ENCODE assay signal across 25 cellular contexts in the genomic region with DNA sequence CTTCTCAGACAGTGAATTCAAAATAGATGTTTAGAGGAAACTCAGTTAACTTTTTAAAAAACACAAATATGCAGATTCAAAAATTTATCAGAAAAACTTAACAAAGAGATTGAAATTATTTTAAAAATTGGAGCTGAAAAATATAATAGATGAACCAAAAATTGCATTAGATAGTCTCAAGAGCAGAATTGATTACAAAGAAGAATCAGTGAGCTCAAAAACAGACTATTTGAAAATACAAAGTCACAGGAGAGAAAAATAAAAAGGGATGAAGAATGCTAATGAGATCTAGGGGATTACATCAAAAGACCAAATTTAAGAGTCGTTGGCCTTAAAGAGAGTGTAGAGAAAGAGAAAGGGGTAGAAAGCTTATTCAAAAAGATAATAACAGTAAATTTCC.
"Had no signal": no experiment of that assay in that cellular context is flagged by ENCODE, and none has a peak within 500 bp of the region (broad histone marks: within the 10 kb centered on the region; RNA-seq: fewer than 3 reads in every experiment).

No MANE protein-coding gene starts in this region.

- H3K4me2 ChIP-seq: hepatocyte had no signal

- FAIRE-seq: small intestine had no signal

- H3K27me3 ChIP-seq: hepatocyte, ovary, right atrium auricular region, spleen, tibial nerve, uterus had no signal

- H3K4me1 ChIP-seq: left ventricle myocardium inferior, right atrium auricular region, spleen, tibial nerve, uterus had no signal

- ATAC-seq: naive thymus-derived CD4-positive, alpha-beta T cell; natural killer cell treated with Interleukin-12 subunit alpha and Interleukin-12 subunit beta and Interleukin-15 and Interleukin-18, amount 100 ng/mL, for 72 hours; sciatic nerve; stimulated activated memory B cell treated with anti-CD40 and anti-IgM and Interleukin-4, amounts not matched to agents 10 μg/mL and 1 μg/mL and 100 μg/mL, for 72 hours; stimulated activated naive CD8-positive, alpha-beta T cell treated with anti-CD3 and anti-CD28 coated beads, Interleukin-15, amount 100 ng/mL, for 72 hours had no signal

- H3K79me2 ChIP-seq: hepatocyte had no signal

- H3K27ac Mint-ChIP-seq: mesothelial cell of epicardium; naive thymus-derived CD4-positive, alpha-beta T cell; natural killer cell treated with Interleukin-12 subunit alpha and Interleukin-12 subunit beta and Interleukin-15 and Interleukin-18, amount 100 ng/mL, for 72 hours; progenitor cell of endocrine pancreas; stimulated activated memory B cell treated with anti-CD40 and anti-IgM and Interleukin-4, amounts not matched to agents 10 μg/mL and 1 μg/mL and 100 μg/mL, for 72 hours; stimulated activated naive CD8-positive, alpha-beta T cell treated with anti-CD3 and anti-CD28 coated beads, Interleukin-15, amount 100 ng/mL, for 72 hours; type B pancreatic cell had no signal

- H3K36me3 ChIP-seq: left ventricle myocardium inferior, ovary, right atrium auricular region, spleen, tibial nerve, uterus had no signal

- H3K4me3 ChIP-seq: hepatocyte, left ventricle myocardium inferior, lung, ovary, right atrium auricular region, spleen, tibial nerve, uterus had no signal

- DNase-seq: islet precursor cell; left ventricle myocardium inferior; mesendoderm; naive thymus-derived CD4-positive, alpha-beta T cell; ovary; small intestine; spleen; stimulated activated CD4-positive, alpha-beta T cell treated with anti-CD3 and anti-CD28 coated beads, Interleukin-1b, Interleukin-23, amount 100 ng/mL, for 48 hours; stimulated activated CD4-positive, alpha-beta T cell treated with anti-CD3 and anti-CD28 coated beads, Interleukin-2, amount 100 ng/mL, for 48 hours; stimulated activated CD4-positive, alpha-beta T cell treated with anti-CD3 and anti-CD28 coated beads, Interleukin-4, amount 100 ng/mL, for 4 hours; stimulated activated CD8-positive, alpha-beta memory T cell treated with anti-CD3 and anti-CD28 coated beads, Interleukin-4, amount 100 ng/mL, for 48 hours; stimulated activated naive CD4-positive, alpha-beta T cell treated with Interleukin-2 at 50 U/mL for 16 hours; stimulated activated naive CD8-positive, alpha-beta T cell treated with anti-CD3 and anti-CD28 coated beads, Interleukin-15, amount 100 ng/mL, for 72 hours; substantia nigra; uterus had no signal

- H3K27ac ChIP-seq: hepatocyte, left ventricle myocardium inferior, ovary, right atrium auricular region, spleen, tibial nerve, uterus had no signal

- H3K36me3 Mint-ChIP-seq: stimulated activated memory B cell treated with anti-CD40 and anti-IgM and Interleukin-4, amounts not matched to agents 10 μg/mL and 1 μg/mL and 100 μg/mL, for 72 hours had no signal

- H2AFZ ChIP-seq: hepatocyte had no signal
